9 cellular contexts compared by ENCODE assay signal in genomic region chr5:157541452-157542118, GRCh38. TPM values are rescaled to one million over a fixed set of nuclear protein-coding genes. Genes with fewer than 3 reads are reported as not detected.
DNase-seq lines count a peak whose midpoint lies in the region; ATAC-seq and TF ChIP-seq lines count a peak whose summit lies in the region.
"Had no signal": no experiment of that assay in that cellular context is flagged by ENCODE, and none has a peak within 500 bp of the region (broad histone marks: within the 10 kb centered on the region; RNA-seq: fewer than 3 reads in every experiment).

No MANE protein-coding gene starts in this region.

- CTCF ChIA-PET in T-cell (lab: Charles Lee), result interaction anchor here (0.6 to 1.5 kb wide), 6 partner anchors 9 to 177 kb away, joined by 3 to 7 read pairs (median 4); no protein-coding TSS in a partner anchor

- H3K36me3 ChIP-seq in right atrium auricular region, result peaks cover 13% of the 10 kb centered on the region
- H3K36me3 ChIP-seq in tibial nerve, result peaks cover 0 to 4% (median 4%) of the 10 kb centered on the region in 3 donors

- no peak for TF ChIP-seq EP300 in tibial nerve (IDR thresholded peaks at IDR 0.05)

- TF ChIP-seq POLR2A in tibial nerve (IDR thresholded peaks at IDR 0.05), result no peak

- H3K4me3 ChIP-seq in right atrium auricular region, result no peak overlapping the region
- H3K4me3 ChIP-seq in tibial nerve, result peak overlapping the region in 2 of 4 donors; percentile 4 to 11

- POLR2A ChIA-PET in T-cell (lab: Charles Lee), result interaction anchor here in 1 of 2 donors (1.0 kb wide), 1 partner anchor 16 kb away, joined by 3 read pairs; no protein-coding TSS in a partner anchor

- TF ChIP-seq CTCF in right atrium auricular region (IDR thresholded peaks at IDR 0.05) (no peak), tibial nerve (IDR thresholded peaks at IDR 0.05) (no peak)

- no peaks in the 10 kb centered on the region for H3K9me3 ChIP-seq in right atrium auricular region
- H3K9me3 ChIP-seq in tibial nerve, result no peaks in the 10 kb centered on the region

- H3K4me3 Mint-ChIP-seq in activated T-cell treated with anti-CD3 and anti-CD28 coated beads, Interleukin-2, amount 50 U/mL, for 72 hours, result peak overlapping the region; percentile 63 to 76
- H3K4me3 Mint-ChIP-seq in T-cell, result peak overlapping the region; percentile 52 to 65 (median 58)

- peak in 1 of 2 donors; percentile 6 for DNase-seq in activated T-cell treated with anti-CD3 and anti-CD28 coated beads, Interleukin-2, amount 50 U/mL, for 72 hours
- DNase-seq in activated T-cell treated with anti-CD3 and anti-CD28 coated beads, Interleukin-2, amount 50 U/mL, for 48 hours, result no peak
- DNase-seq in T-cell (peak in 2 of 34 experiments; percentile 1 to 19), right atrium auricular region (ENCODE audit: low spot score) (no peak), tibial nerve (ENCODE audit: low spot score in 2 of 2) (no peak), SKM-1 treated with dmso at 0.1 percent for 144 hours (lab: John Stamatoyannopoulos, UW; ENCODE audit: unreplicated experiment) (no peak), NCI-H2107 treated with DMSO at 0.1 percent for 48 hours (lab: John Stamatoyannopoulos, UW; ENCODE audit: unreplicated experiment) (no peak), HPDE6-E6E7 (ENCODE audit: extremely low spot score) (no peak)
- DNase-seq: AML-193 had no signal

- H3K27ac Mint-ChIP-seq in activated T-cell treated with anti-CD3 and anti-CD28 coated beads, Interleukin-2, amount 50 U/mL, for 72 hours, result peak overlapping the region; percentile 69
- peak overlapping the region; percentile 91 to 98 for H3K27ac Mint-ChIP-seq in T-cell

- H3K4me1 Mint-ChIP-seq in activated T-cell treated with anti-CD3 and anti-CD28 coated beads, Interleukin-2, amount 50 U/mL, for 72 hours (ENCODE audit: low read depth), result peaks cover 76% of the 10 kb centered on the region
- H3K4me1 Mint-ChIP-seq in T-cell, result peaks cover 61 to 95% (median 83%) of the 10 kb centered on the region in 3 donors

- H3K27ac ChIP-seq in right atrium auricular region, result peak overlapping the region; percentile 17 to 86
- peak overlapping the region; percentile 5 to 81 (median 70) for H3K27ac ChIP-seq in tibial nerve

- peaks cover 7 to 10% of the 10 kb centered on the region in 2 donors for H3K36me3 Mint-ChIP-seq in activated T-cell treated with anti-CD3 and anti-CD28 coated beads, Interleukin-2, amount 50 U/mL, for 72 hours (ENCODE audit: insufficient read depth in 2 of 2)
- H3K36me3 Mint-ChIP-seq in T-cell, result peaks cover 8% of the 10 kb centered on the region

- no peaks in the 10 kb centered on the region for H3K9me3 Mint-ChIP-seq in activated T-cell treated with anti-CD3 and anti-CD28 coated beads, Interleukin-2, amount 50 U/mL, for 72 hours
- no peaks in the 10 kb centered on the region for H3K9me3 Mint-ChIP-seq in T-cell

- peak; percentile 12 to 19 for ATAC-seq in activated T-cell treated with anti-CD3 and anti-CD28 coated beads, Interleukin-2, amount 50 U/mL, for 72 hours (replicated peaks in 1 of 2)
- peak; percentile 47 to 66 (median 55) for ATAC-seq in T-cell (replicated peaks in 1 of 4)

- 46 to 54% methylated on average over 6 of the region's 6 CpGs for WGBS in tibial nerve, 2 donors

- H3K27me3 ChIP-seq in right atrium auricular region (no peaks in the 10 kb centered on the region), tibial nerve (no peaks in the 10 kb centered on the region)

- H3K4me1 ChIP-seq in right atrium auricular region (peaks cover 0 to 81% of the 10 kb centered on the region in 2 donors), tibial nerve (peaks cover 0 to 81% (median 41%) of the 10 kb centered on the region in 4 donors)

- no peaks in the 10 kb centered on the region for H3K27me3 Mint-ChIP-seq in activated T-cell treated with anti-CD3 and anti-CD28 coated beads, Interleukin-2, amount 50 U/mL, for 72 hours (ENCODE audit: low read depth)
- no peaks in the 10 kb centered on the region for H3K27me3 Mint-ChIP-seq in T-cell

RNA-seq across cellular contexts. Expression of gene ADAM19, which starts 34.0 kb away (rescaled TPM):
- 100 to 1,000 TPM in 1 of 2 donors, 10 to 100 TPM in 1; 50.2 to 127 TPM for total RNA-seq in activated T-cell treated with anti-CD3 and anti-CD28 coated beads, Interleukin-2, amount 50 U/mL, for 72 hours
- 10 to 100 TPM; 30.7 to 64.1 (median 41.8) TPM for total RNA-seq in T-cell
- 10 to 100 TPM; 13.1 to 49.5 TPM for total RNA-seq in right atrium auricular region
- 10 to 100 TPM in 2 of 4 donors, 1 to 10 TPM in 2; 7.2 to 13.2 (median 9.5) TPM for total RNA-seq in tibial nerve
